In the genomic region with DNA sequence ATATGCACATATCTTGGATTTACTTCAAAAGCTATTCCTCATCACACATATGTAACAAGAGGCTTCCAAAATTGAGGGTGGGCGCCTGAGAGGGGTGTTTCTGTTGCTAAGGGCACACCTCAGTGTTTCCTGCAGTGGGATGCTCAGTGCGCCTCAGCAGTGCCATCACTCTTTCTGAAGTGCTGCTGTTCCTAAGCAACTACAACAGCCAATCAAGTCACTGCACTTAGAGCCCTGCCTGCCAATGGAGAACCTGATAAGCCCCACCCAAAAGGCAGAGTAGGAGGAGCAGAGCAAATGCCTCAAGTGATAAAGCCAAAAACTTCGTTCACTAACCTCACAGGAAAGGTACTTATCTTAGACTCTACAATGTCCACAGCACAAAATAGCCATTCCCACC, we compare ENCODE assay signal across 5 cellular contexts. TPM values are rescaled to one million over a fixed set of nuclear protein-coding genes. Genes with fewer than 3 reads are reported as not detected.
"Had no signal": no experiment of that assay in that cellular context is flagged by ENCODE, and none has a peak within 500 bp of the region (broad histone marks: within the 10 kb centered on the region; RNA-seq: fewer than 3 reads in every experiment).

No MANE protein-coding gene starts in this region.

RNA-seq across cellular contexts. Expression of a gene that starts 15.9 kb away (rescaled TPM):
- total RNA-seq: ascending aorta, epithelial cell of proximal tubule, esophagus muscularis mucosa, gastrocnemius medialis had no signal
- polyA plus RNA-seq: heart right ventricle had no signal
